ENCODE assay signal across 1 cellular context in the genomic region with DNA sequence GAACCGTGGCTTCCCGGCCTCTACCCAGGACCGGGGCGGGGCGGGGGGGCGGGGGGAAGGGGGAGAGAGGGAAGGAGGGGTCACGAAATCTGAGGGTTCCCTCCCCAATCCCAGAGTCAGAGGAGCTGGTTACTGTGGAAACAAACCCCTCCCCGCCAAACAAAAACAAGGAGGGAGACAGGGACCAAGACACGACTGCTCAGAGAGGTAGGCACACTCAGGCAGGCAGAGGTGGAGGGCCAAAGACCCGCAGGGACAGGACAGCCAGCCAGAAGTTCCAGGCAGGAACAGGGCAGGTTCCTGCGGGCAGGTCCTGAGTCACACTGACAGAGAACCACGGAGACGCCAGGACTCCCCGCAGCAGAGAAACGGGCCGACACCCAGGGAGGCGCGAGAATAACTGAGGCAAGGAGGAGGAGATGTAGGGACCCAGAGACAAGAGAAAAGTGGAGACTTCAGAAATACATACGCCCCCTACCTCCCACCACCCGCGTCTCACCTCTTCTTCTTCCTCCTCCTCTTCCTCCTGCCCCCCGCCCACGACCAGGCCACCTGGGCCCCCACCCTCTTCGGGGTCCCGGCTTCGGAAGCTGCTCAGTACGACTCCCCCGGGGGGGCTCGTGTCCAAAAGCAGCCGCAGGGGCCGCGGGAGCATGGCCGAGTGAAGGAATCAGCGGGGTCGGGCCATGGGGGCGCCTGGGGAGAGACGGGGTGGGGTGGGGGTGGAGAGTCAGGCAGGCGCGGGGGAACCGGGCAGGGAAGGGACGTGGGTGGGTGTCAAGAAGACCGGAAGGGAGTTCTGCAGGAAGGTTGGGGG.
A peak's percentile ranks its signal among the peaks of the same experiment; 100 is the strongest.
TF ChIP-seq lines count a peak whose summit lies in the region.

No MANE protein-coding gene starts in this region.

TF ChIP-seq in GM12878, 131 proteins besides CTCF, POLR2A, EP300 and RAD21 (continued from another document):
- TF ChIP-seq, protein P1, sequence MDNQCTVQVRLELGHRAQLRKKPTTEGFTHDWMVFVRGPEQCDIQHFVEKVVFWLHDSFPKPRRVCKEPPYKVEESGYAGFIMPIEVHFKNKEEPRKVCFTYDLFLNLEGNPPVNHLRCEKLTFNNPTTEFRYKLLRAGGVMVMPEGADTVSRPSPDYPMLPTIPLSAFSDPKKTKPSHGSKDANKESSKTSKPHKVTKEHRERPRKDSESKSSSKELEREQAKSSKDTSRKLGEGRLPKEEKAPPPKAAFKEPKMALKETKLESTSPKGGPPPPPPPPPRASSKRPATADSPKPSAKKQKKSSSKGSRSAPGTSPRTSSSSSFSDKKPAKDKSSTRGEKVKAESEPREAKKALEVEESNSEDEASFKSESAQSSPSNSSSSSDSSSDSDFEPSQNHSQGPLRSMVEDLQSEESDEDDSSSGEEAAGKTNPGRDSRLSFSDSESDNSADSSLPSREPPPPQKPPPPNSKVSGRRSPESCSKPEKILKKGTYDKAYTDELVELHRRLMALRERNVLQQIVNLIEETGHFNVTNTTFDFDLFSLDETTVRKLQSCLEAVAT (IDR thresholded peaks at IDR 0.05) = 0 out of 2 replicates have a peak, but pooled peaks have one; percentile 25
- TF ChIP-seq RAD51 (IDR thresholded peaks at IDR 0.05) (no peak), SREBF2 (IDR thresholded peaks at IDR 0.05; ENCODE audit: low read length) (no peak), SRF (IDR thresholded peaks at IDR 0.05; ENCODE audit: low read depth in 2 of 2, low read length in 2 of 2) (no peak), ZBED1 (IDR thresholded peaks at IDR 0.05; ENCODE audit: borderline replicate concordance) (no peak), ESRRA (IDR thresholded peaks at IDR 0.05; ENCODE audit: low read length) (no peak), POLR2AphosphoS2 (IDR thresholded peaks at IDR 0.05; ENCODE audit: low read depth, low read length) (no peak; the same call in 1 of the 2 replicates), DPF2 (IDR thresholded peaks at IDR 0.05) (no peak), SIX5 (IDR thresholded peaks at IDR 0.05; ENCODE audit: low read depth, low read length, severe bottlenecking) (no peak)
- TF ChIP-seq, protein P2, sequence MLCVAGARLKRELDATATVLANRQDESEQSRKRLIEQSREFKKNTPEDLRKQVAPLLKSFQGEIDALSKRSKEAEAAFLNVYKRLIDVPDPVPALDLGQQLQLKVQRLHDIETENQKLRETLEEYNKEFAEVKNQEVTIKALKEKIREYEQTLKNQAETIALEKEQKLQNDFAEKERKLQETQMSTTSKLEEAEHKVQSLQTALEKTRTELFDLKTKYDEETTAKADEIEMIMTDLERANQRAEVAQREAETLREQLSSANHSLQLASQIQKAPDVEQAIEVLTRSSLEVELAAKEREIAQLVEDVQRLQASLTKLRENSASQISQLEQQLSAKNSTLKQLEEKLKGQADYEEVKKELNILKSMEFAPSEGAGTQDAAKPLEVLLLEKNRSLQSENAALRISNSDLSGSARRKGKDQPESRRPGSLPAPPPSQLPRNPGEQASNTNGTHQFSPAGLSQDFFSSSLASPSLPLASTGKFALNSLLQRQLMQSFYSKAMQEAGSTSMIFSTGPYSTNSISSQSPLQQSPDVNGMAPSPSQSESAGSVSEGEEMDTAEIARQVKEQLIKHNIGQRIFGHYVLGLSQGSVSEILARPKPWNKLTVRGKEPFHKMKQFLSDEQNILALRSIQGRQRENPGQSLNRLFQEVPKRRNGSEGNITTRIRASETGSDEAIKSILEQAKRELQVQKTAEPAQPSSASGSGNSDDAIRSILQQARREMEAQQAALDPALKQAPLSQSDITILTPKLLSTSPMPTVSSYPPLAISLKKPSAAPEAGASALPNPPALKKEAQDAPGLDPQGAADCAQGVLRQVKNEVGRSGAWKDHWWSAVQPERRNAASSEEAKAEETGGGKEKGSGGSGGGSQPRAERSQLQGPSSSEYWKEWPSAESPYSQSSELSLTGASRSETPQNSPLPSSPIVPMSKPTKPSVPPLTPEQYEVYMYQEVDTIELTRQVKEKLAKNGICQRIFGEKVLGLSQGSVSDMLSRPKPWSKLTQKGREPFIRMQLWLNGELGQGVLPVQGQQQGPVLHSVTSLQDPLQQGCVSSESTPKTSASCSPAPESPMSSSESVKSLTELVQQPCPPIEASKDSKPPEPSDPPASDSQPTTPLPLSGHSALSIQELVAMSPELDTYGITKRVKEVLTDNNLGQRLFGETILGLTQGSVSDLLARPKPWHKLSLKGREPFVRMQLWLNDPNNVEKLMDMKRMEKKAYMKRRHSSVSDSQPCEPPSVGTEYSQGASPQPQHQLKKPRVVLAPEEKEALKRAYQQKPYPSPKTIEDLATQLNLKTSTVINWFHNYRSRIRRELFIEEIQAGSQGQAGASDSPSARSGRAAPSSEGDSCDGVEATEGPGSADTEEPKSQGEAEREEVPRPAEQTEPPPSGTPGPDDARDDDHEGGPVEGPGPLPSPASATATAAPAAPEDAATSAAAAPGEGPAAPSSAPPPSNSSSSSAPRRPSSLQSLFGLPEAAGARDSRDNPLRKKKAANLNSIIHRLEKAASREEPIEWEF (IDR thresholded peaks at IDR 0.05; ENCODE audit: insufficient replicate concordance, low read depth, low read length) = no peak
